Comparison of ENCODE assay signal across 13 cellular contexts in genomic region chr7:23713285-23714235, GRCh38. TPM values are rescaled to one million over a fixed set of nuclear protein-coding genes. Genes with fewer than 3 reads are reported as not detected.
DNase-seq lines count a peak whose midpoint lies in the region; ATAC-seq and TF ChIP-seq lines count a peak whose summit lies in the region.
"Had no signal": no experiment of that assay in that cellular context is flagged by ENCODE, and none has a peak within 500 bp of the region (broad histone marks: within the 10 kb centered on the region; RNA-seq: fewer than 3 reads in every experiment).

No MANE protein-coding gene starts in this region.

- H3K27me3 Mint-ChIP-seq in nephron progenitor cell (ENCODE audit: low read depth, poor library complexity): no peaks in the 10 kb centered on the region
- H3K27me3 Mint-ChIP-seq: brain had no signal

- peak overlapping the region; percentile 62 for H3K27ac Mint-ChIP-seq in nephron progenitor cell
- H3K27ac Mint-ChIP-seq: brain had no signal

- peaks cover 4% of the 10 kb centered on the region for H3K9me3 Mint-ChIP-seq in nephron progenitor cell
- H3K9me3 Mint-ChIP-seq: brain had no signal

- H3K4me1 Mint-ChIP-seq in nephron progenitor cell: no peaks in the 10 kb centered on the region
- H3K4me1 Mint-ChIP-seq: brain had no signal

- CTCF ChIA-PET in HEK293T (lab: Yijun Ruan, JAX): interaction anchor here (0.6 to 1.6 kb wide), 3 partner anchors 143 to 441 kb away, joined by 3 to 4 read pairs (median 3); no protein-coding TSS in a partner anchor

- POLR2A ChIA-PET in HEK293T (lab: Yijun Ruan, JAX): no interaction called here

- ATAC-seq in GM21390 (IDR thresholded peaks at IDR 0.05; ENCODE audit: unreplicated experiment) (no peak), HG03025 (IDR thresholded peaks at IDR 0.05; ENCODE audit: low FRiP score, unreplicated experiment) (no peak)

- DNase-seq in Daoy (ENCODE audit: low read depth): peak; percentile 93
- DNase-seq in NCI-H226: peak; percentile 98
- DNase-seq in cardiac fibroblast (ENCODE audit: low read depth in 2 of 2): peak; percentile 52 to 90
- no peak for DNase-seq in nephron progenitor cell
- DNase-seq in HEK293T (ENCODE audit: extremely low spot score): no peak
- DNase-seq in NCI-H446 (lab: John Stamatoyannopoulos, UW): no peak
- DNase-seq: DMS153, midbrain, sigmoid colon had no signal

- no peak overlapping the region for H3K4me3 Mint-ChIP-seq in nephron progenitor cell
- H3K4me3 Mint-ChIP-seq: brain had no signal

- H3K36me3 Mint-ChIP-seq in nephron progenitor cell (ENCODE audit: low read depth): no peaks in the 10 kb centered on the region
- H3K36me3 Mint-ChIP-seq: brain had no signal

- TF ChIP-seq CTCF in cardiac fibroblast (IDR thresholded peaks at IDR 0.05; ENCODE audit: low read depth, low read length): no peak
- no peak for TF ChIP-seq CTCF in nephron progenitor cell (IDR thresholded peaks at IDR 0.05)

- no peak overlapping the region for H3K4me3 ChIP-seq in cardiac fibroblast (replicated peaks in 1 of 2; ENCODE audit: low read depth in 2 of 2, low read length in 2 of 2)
- H3K4me3 ChIP-seq: sigmoid colon had no signal

TF ChIP-seq in HEK293T, 16 proteins besides CTCF, POLR2A, EP300 and RAD21:
- TF ChIP-seq FOXM1 (IDR thresholded peaks at IDR 0.05; ENCODE audit: borderline replicate concordance) (no peak), BHLHE40 (IDR thresholded peaks at IDR 0.05; ENCODE audit: borderline replicate concordance) (no peak), L3MBTL2 (conservative IDR thresholded peaks at IDR 0.05) (no peak), HDGF (IDR thresholded peaks at IDR 0.05; ENCODE audit: borderline replicate concordance) (no peak), LEF1 (IDR thresholded peaks at IDR 0.05; ENCODE audit: borderline replicate concordance) (no peak), SUZ12 (IDR thresholded peaks at IDR 0.05) (no peak), TARDBP (IDR thresholded peaks at IDR 0.05) (no peak), FOXA1 (IDR thresholded peaks at IDR 0.05) (no peak), FOXK2 (IDR thresholded peaks at IDR 0.05) (no peak), CTBP1 (IDR thresholded peaks at IDR 0.05; ENCODE audit: borderline replicate concordance) (no peak), ARNT (IDR thresholded peaks at IDR 0.05) (no peak), ELF4 (IDR thresholded peaks at IDR 0.05) (no peak), SP1 (IDR thresholded peaks at IDR 0.05) (no peak), NFRKB (IDR thresholded peaks at IDR 0.05) (no peak), PKNOX1 (IDR thresholded peaks at IDR 0.05) (no peak), ZNF384 (IDR thresholded peaks at IDR 0.05) (no peak)
TF ChIP-seq in HEK293T: peak in this region for 0.

RNA-seq across cellular contexts. Expression of gene STK31, which starts 3.5 kb away (rescaled TPM):
- 0.34 and 0.36 TPM in 2 replicates for total RNA-seq in Daoy (2014; rRNA removed; shearing (Covaris generic))
- total RNA-seq: glomerular endothelial cell had no signal

RNA-seq across cellular contexts. Expression of gene FAM221A, which starts 33.6 kb away (rescaled TPM):
- total RNA-seq in Daoy (2014; rRNA removed; shearing (Covaris generic)): 6.5 and 6.9 TPM in 2 replicates

Comparison
In these comparisons a context has a peak if more than half of its experiments do, and no peak if none do; other contexts are left out.
1. DNase-seq: peak in Daoy (single experiment), NCI-H226 (single experiment) and cardiac fibroblast (2 of 2); none in nephron progenitor cell (single experiment), HEK293T (single experiment) and NCI-H446 (0 of 2).